Comparison of ENCODE assay signal across 8 cellular contexts in genomic region chr18:24426398-24427294, GRCh38. TPM values are rescaled to one million over a fixed set of nuclear protein-coding genes. Genes with fewer than 3 reads are reported as not detected.
A peak's percentile ranks its signal among the peaks of the same experiment; 100 is the strongest.
DNase-seq lines count a peak whose midpoint lies in the region; ATAC-seq and TF ChIP-seq lines count a peak whose summit lies in the region.

Gene IMPACT (plus strand): TSS chr18:24426670. CDS start chr18:24426757, 87 bp downstream.

- DNase-seq in HEK293T (ENCODE audit: extremely low spot score) = peak; percentile 98
- peak; percentile 80 for DNase-seq in NCI-H1092 (lab: John Stamatoyannopoulos, UW)
- DNase-seq in T-helper 2 cell treated with Interferon-gamma antibody and Interleukin-4, amounts not matched to agents 5 μg/mL and 100 μg/mL, for 36 hours (ENCODE audit: low spot score) = peak; percentile 64
- peak in 57 of 58 donors; percentile 16 to 80 (median 65) for DNase-seq in anterior cingulate cortex (lab: John Stamatoyannopoulos, UW)
- peak; percentile 88 to 95 (median 94) for DNase-seq in right cardiac atrium
- peak; percentile 43 for DNase-seq in pulmonary artery endothelial cell (ENCODE audit: low read depth, low spot score)

- TF ChIP-seq POLR2A in GM10847 (IDR thresholded peaks at IDR 0.05; ENCODE audit: extremely low read depth, insufficient read length) = peak; percentile 50

- peak within 1 kb of the TSS; percentile 36 for H3K27ac ChIP-seq in right cardiac atrium (ENCODE audit: low read length)
- peak within 1 kb of the TSS; percentile 53 for H3K27ac ChIP-seq in urinary bladder (ENCODE audit: low read depth)

- peaks cover 23% of the 10 kb centered on the region for H3K36me3 Mint-ChIP-seq in T-helper 2 cell treated with Interferon-gamma antibody and Interleukin-4, amounts not matched to agents 5 μg/mL and 100 μg/mL, for 36 hours (ENCODE audit: low read depth)

- H3K4me3 ChIP-seq in right cardiac atrium (ENCODE audit: low read length) (peak within 1 kb of the TSS; percentile 68), urinary bladder (ENCODE audit: low read depth, low read length) (peak within 1 kb of the TSS; percentile 92)

- peaks cover under 1% of the 10 kb centered on the region for H3K36me3 ChIP-seq in urinary bladder (ENCODE audit: insufficient read depth)

- WGBS in right cardiac atrium = 1% methylated on average over 82 of the region's 82 CpGs
- 1% methylated on average over 82 of the region's 82 CpGs for WGBS in urinary bladder

- H3K9me3 Mint-ChIP-seq in T-helper 2 cell treated with Interferon-gamma antibody and Interleukin-4, amounts not matched to agents 5 μg/mL and 100 μg/mL, for 36 hours = peaks cover 15% of the 10 kb centered on the region

- peak within 1 kb of the TSS; percentile 87 for H3K4me3 Mint-ChIP-seq in T-helper 2 cell treated with Interferon-gamma antibody and Interleukin-4, amounts not matched to agents 5 μg/mL and 100 μg/mL, for 36 hours

- H3K4me1 Mint-ChIP-seq in T-helper 2 cell treated with Interferon-gamma antibody and Interleukin-4, amounts not matched to agents 5 μg/mL and 100 μg/mL, for 36 hours (ENCODE audit: low read depth) = peaks cover 10% of the 10 kb centered on the region

- H3K9me3 ChIP-seq in right cardiac atrium (ENCODE audit: control insufficient read depth, low read length) = no peaks in the 10 kb centered on the region

- ATAC-seq in right cardiac atrium = peak; percentile 98 to 99

- H3K4me1 ChIP-seq in right cardiac atrium (ENCODE audit: control insufficient read depth, insufficient read depth, low read length) = no peaks in the 10 kb centered on the region
- H3K4me1 ChIP-seq in urinary bladder (ENCODE audit: insufficient read depth) = no peaks in the 10 kb centered on the region

- H3K27ac Mint-ChIP-seq in T-helper 2 cell treated with Interferon-gamma antibody and Interleukin-4, amounts not matched to agents 5 μg/mL and 100 μg/mL, for 36 hours = peak within 1 kb of the TSS; percentile 86

- POLR2A ChIA-PET in HEK293T (lab: Yijun Ruan, JAX) = interaction anchor here (0.6 to 1.9 kb wide), 21 partner anchors 10 to 501 kb away, joined by 3 to 24 read pairs (median 6); partner anchors contain the start of genes CABYR, HRH4 and OSBPL1A

- intact Hi-C loops in right cardiac atrium (cut with DNase I) = no loop called here

- peaks cover 41% of the 10 kb centered on the region for H3K27me3 Mint-ChIP-seq in T-helper 2 cell treated with Interferon-gamma antibody and Interleukin-4, amounts not matched to agents 5 μg/mL and 100 μg/mL, for 36 hours (ENCODE audit: low read depth)

- CTCF ChIA-PET in HEK293T (lab: Yijun Ruan, JAX) = interaction anchor here (0.7 kb wide), 1 partner anchor 69 kb away, joined by 3 read pairs; no protein-coding TSS in a partner anchor

- H3K27me3 ChIP-seq in right cardiac atrium (ENCODE audit: control insufficient read depth, insufficient read depth) = peaks cover 2% of the 10 kb centered on the region

TF ChIP-seq in HEK293T, 16 proteins besides CTCF, POLR2A, EP300 and RAD21:
- no peak for TF ChIP-seq TARDBP (IDR thresholded peaks at IDR 0.05)
- no peak for TF ChIP-seq ELF4 (IDR thresholded peaks at IDR 0.05)
- peak; percentile 92 for TF ChIP-seq L3MBTL2 (conservative IDR thresholded peaks at IDR 0.05)
- TF ChIP-seq ARNT (IDR thresholded peaks at IDR 0.05) = peak; percentile 54; the same call in 1 of the 2 replicates
- 0 out of 2 replicates have a peak, but pooled peaks have one; percentile 49 for TF ChIP-seq LEF1 (IDR thresholded peaks at IDR 0.05; ENCODE audit: borderline replicate concordance)
- TF ChIP-seq CTBP1 (IDR thresholded peaks at IDR 0.05; ENCODE audit: borderline replicate concordance) = no peak
- no peak for TF ChIP-seq NFRKB (IDR thresholded peaks at IDR 0.05)
- no peak for TF ChIP-seq ZNF384 (IDR thresholded peaks at IDR 0.05)
- no peak for TF ChIP-seq HDGF (IDR thresholded peaks at IDR 0.05; ENCODE audit: borderline replicate concordance)
- TF ChIP-seq BHLHE40 (IDR thresholded peaks at IDR 0.05; ENCODE audit: borderline replicate concordance) = no peak
- TF ChIP-seq PKNOX1 (IDR thresholded peaks at IDR 0.05) = no peak
- TF ChIP-seq FOXM1 (IDR thresholded peaks at IDR 0.05; ENCODE audit: borderline replicate concordance) = peak; percentile 76; the same call in 1 of the 2 replicates
- no peak for TF ChIP-seq FOXA1 (IDR thresholded peaks at IDR 0.05)
- TF ChIP-seq FOXK2 (IDR thresholded peaks at IDR 0.05) = no peak

RNA-seq across cellular contexts. Expression of gene IMPACT, which starts in this region (rescaled TPM):
- total RNA-seq in right cardiac atrium (10 to 100 TPM; 21.3 to 29.8 (median 22.3) TPM), pulmonary artery endothelial cell (22.7 and 26.7 TPM in 2 replicates), urinary bladder (42.6 TPM)
- polyA plus RNA-seq in right cardiac atrium (11.9 TPM), urinary bladder (14.6 TPM)

Comparison
In these comparisons a context has a peak if more than half of its experiments do, and no peak if none do; other contexts are left out.
1. Peak in every context shown above with its lines: DNase-seq, ATAC-seq, H3K4me3 ChIP-seq and H3K27ac ChIP-seq.
2. DNase-seq: peak in every context shown above with its lines; median percentile 98 in HEK293T; 94 in right cardiac atrium; 80 in NCI-H1092; 65 in anterior cingulate cortex; 64 in T-helper 2 cell treated with Interferon-gamma antibody and Interleukin-4, amounts not matched to agents 5 μg/mL and 100 μg/mL, for 36 hours; 43 in pulmonary artery endothelial cell.